ENCODE assay signal across 8 cellular contexts in genomic region chr14:61561657-61562276, GRCh38.
DNase-seq lines count a peak whose midpoint lies in the region; ATAC-seq and TF ChIP-seq lines count a peak whose summit lies in the region.

No MANE protein-coding gene starts in this region.

- peak overlapping the region; percentile 43 for H3K9ac ChIP-seq in trophoblast cell (ENCODE audit: low read length)

- H2BK120ac ChIP-seq in trophoblast cell (ENCODE audit: insufficient read depth, low read length, poor library complexity) = peak overlapping the region; percentile 100

- no peaks in the 10 kb centered on the region for H3K9me3 ChIP-seq in trophoblast cell (ENCODE audit: insufficient read depth, low read depth, low read length)

- H2BK5ac ChIP-seq in trophoblast cell (ENCODE audit: low read depth, low read length, poor library complexity) = peak overlapping the region; percentile 99

- H3K4ac ChIP-seq in trophoblast cell (ENCODE audit: low read depth, low read length) = peak overlapping the region; percentile 92

- WGBS in trophoblast cell (ENCODE audit: extremely low coverage, insufficient coverage, insufficient read length) = no CpG with 5 or more reads among the region's 8 CpGs

- H3K4me1 ChIP-seq in trophoblast cell (ENCODE audit: control insufficient read depth in 1 of 2, insufficient read depth in 2 of 2, low read length in 2 of 2) = peaks cover 42 to 59% of the 10 kb centered on the region in 2 experiments

- H3K18ac ChIP-seq in trophoblast cell (ENCODE audit: low read length) = peak overlapping the region; percentile 44

- peak overlapping the region; percentile 97 for H3K27ac ChIP-seq in trophoblast cell (ENCODE audit: low read depth, low read length)

- no peak overlapping the region for H3K4me3 ChIP-seq in fibroblast of the aortic adventitia (ENCODE audit: low read depth, low read length)
- H3K4me3 ChIP-seq in trophoblast cell (ENCODE audit: low read depth, low read length) = no peak overlapping the region

- in situ Hi-C loops in SK-MEL-5 (cut with HindIII; ENCODE audit: low pct_unique_long_range_greater_than_20kb, low sequenced_read_pairs) = no loop called here

- peak overlapping the region; percentile 40 for H3K4me2 ChIP-seq in trophoblast cell (ENCODE audit: low read length)

- H4K91ac ChIP-seq in trophoblast cell (ENCODE audit: low read depth, low read length) = peak overlapping the region; percentile 99

- TF ChIP-seq CTCF in fibroblast of the aortic adventitia (IDR thresholded peaks at IDR 0.05; ENCODE audit: insufficient read depth, low read length) = peak; percentile 17

- H2BK12ac ChIP-seq in trophoblast cell (ENCODE audit: low read length) = peak overlapping the region; percentile 98

- no peak overlapping the region for H3K23ac ChIP-seq in trophoblast cell (ENCODE audit: low read length)

- H2AK5ac ChIP-seq in trophoblast cell (ENCODE audit: low read length) = peak overlapping the region; percentile 100

- peaks cover 28% of the 10 kb centered on the region for H3K79me2 ChIP-seq in trophoblast cell (ENCODE audit: control insufficient read depth, insufficient read depth, low read length, poor library complexity)

- H3K14ac ChIP-seq in trophoblast cell (ENCODE audit: low read length) = peak overlapping the region; percentile 97

- H2AFZ ChIP-seq in trophoblast cell (ENCODE audit: insufficient read depth, low read length, poor library complexity) = peak overlapping the region; percentile 1

- H3K36me3 ChIP-seq in trophoblast cell (ENCODE audit: control insufficient read depth in 1 of 2, insufficient read depth in 2 of 2, low read length in 2 of 2) = no peaks in the 10 kb centered on the region

- peak overlapping the region; percentile 92 for H4K12ac ChIP-seq in trophoblast cell (ENCODE audit: low read depth, low read length)

- peak overlapping the region; percentile 96 for H4K8ac ChIP-seq in trophoblast cell (ENCODE audit: low read depth, low read length)

- ATAC-seq in HG03045 (IDR thresholded peaks at IDR 0.05; ENCODE audit: unreplicated experiment) (no peak), HG03457 (IDR thresholded peaks at IDR 0.05; ENCODE audit: unreplicated experiment) (no peak)

- H3K79me1 ChIP-seq in trophoblast cell (ENCODE audit: low read length) = peaks cover 72% of the 10 kb centered on the region

- DNase-seq in H4 (ENCODE audit: low spot score) (peak; percentile 99), SK-MEL-5 (ENCODE audit: low read depth, low spot score) (peak; percentile 47), fibroblast of the aortic adventitia (ENCODE audit: low read depth) (peak; percentile 99), trophoblast cell (peak; percentile 98), NCI-H524 treated with DMSO at 0.1 percent for 48 hours (lab: John Stamatoyannopoulos, UW) (no peak)
- no peak for DNase-seq in activated CD4-positive, CD25-positive, alpha-beta regulatory T cell treated with anti-CD3 and anti-CD28 coated beads, Interleukin-2, amount 50 U/mL, for 72 hours

- no peaks in the 10 kb centered on the region for H3K27me3 ChIP-seq in trophoblast cell (ENCODE audit: insufficient read depth, low read length)

Comparison
In these comparisons a context has a peak if more than half of its experiments do, and no peak if none do; other contexts are left out.
1. DNase-seq: peak in H4 (single experiment), SK-MEL-5 (single experiment), fibroblast of the aortic adventitia (single experiment) and trophoblast cell (2 of 2); none in NCI-H524 treated with DMSO at 0.1 percent for 48 hours (single experiment) and activated CD4-positive, CD25-positive, alpha-beta regulatory T cell treated with anti-CD3 and anti-CD28 coated beads, Interleukin-2, amount 50 U/mL, for 72 hours (single experiment).